ENCODE assay signal across 25 cellular contexts in the genomic region with DNA sequence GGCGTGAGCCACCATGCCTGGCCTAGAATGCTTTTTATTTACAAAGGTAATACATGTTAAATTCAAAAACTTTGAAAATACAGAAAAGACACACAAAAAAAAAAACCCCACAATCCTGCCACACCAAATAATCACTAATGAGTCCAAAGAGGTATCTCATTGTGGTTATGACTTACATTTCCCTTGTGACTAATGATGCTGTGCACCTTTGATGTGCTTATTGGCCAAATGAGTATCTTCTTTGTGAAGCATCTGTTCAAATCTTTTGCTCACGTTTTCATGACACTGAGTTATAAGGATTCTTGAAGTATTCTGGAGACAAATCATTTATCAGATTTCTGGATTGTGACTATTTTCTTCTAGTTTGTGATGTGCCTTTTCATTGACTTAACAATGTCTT. TPM values are rescaled to one million over a fixed set of nuclear protein-coding genes. Genes with fewer than 3 reads are reported as not detected.
A peak's percentile ranks its signal among the peaks of the same experiment; 100 is the strongest.
DNase-seq lines count a peak whose midpoint lies in the region; ATAC-seq, FAIRE-seq and TF ChIP-seq lines count a peak whose summit lies in the region.
"Had no signal": no experiment of that assay in that cellular context is flagged by ENCODE, and none has a peak within 500 bp of the region (broad histone marks: within the 10 kb centered on the region; RNA-seq: fewer than 3 reads in every experiment).

No MANE protein-coding gene starts in this region.

- H3K36me3 ChIP-seq in GM12878 (ENCODE audit: control insufficient read depth in 2 of 2, insufficient read depth in 2 of 2, low read length in 1 of 2), result no peaks in the 10 kb centered on the region
- H3K36me3 ChIP-seq: BLaER1 treated with 17β-estradiol and CSF1 and Interleukin-3, amounts not matched to agents 10 nM and 100 nM had no signal

- POLR2A ChIA-PET in GM12878 (lab: Charles Lee), result no interaction called here

- H3K27ac ChIP-seq in GM12878 (ENCODE audit: control insufficient read depth, insufficient read depth), result no peak overlapping the region
- H3K27ac ChIP-seq: BLaER1 treated with 17β-estradiol and CSF1 and Interleukin-3, amounts not matched to agents 10 nM and 100 nM; HL-60 had no signal

- no peak overlapping the region for H3K4me3 Mint-ChIP-seq in activated T-cell treated with anti-CD3 and anti-CD28 coated beads, Interleukin-2, amount 50 U/mL, for 24 hours
- H3K4me3 Mint-ChIP-seq: B cell; CD8-positive, alpha-beta T cell; GM23338; IgD-negative memory B cell had no signal

- H3K27ac Mint-ChIP-seq in activated T-cell treated with anti-CD3 and anti-CD28 coated beads, Interleukin-2, amount 50 U/mL, for 24 hours, result peak overlapping the region; percentile 7
- H3K27ac Mint-ChIP-seq: B cell; CD8-positive, alpha-beta T cell; GM23338; IgD-negative memory B cell had no signal

- H3K4me1 Mint-ChIP-seq in activated T-cell treated with anti-CD3 and anti-CD28 coated beads, Interleukin-2, amount 50 U/mL, for 24 hours (ENCODE audit: low read depth), result no peaks in the 10 kb centered on the region
- H3K4me1 Mint-ChIP-seq: B cell, GM23338, IgD-negative memory B cell had no signal

- no peaks in the 10 kb centered on the region for H3K79me2 ChIP-seq in GM12878 (ENCODE audit: control insufficient read depth, insufficient read depth, low read length)

- ATAC-seq in GM12878 (no peak), Right ventricle myocardium superior (ENCODE audit: poor library complexity) (no peak)
- ATAC-seq: CD8-positive, alpha-beta T cell; GM23338 had no signal

- RAD21 ChIA-PET in GM12878 (lab: Charles Lee; ENCODE audit: unreplicated experiment), result no interaction called here

- no peak for TF ChIP-seq CTCF in GM12878 (IDR thresholded peaks at IDR 0.05 in 2 of 3, conservative IDR thresholded peaks at IDR 0.05 in 1 of 3; ENCODE audit: control insufficient read depth in 2 of 3, extremely low read depth in 1 of 3, insufficient read depth in 1 of 3, low read depth in 3 of 3, low read length in 3 of 3)
- no peak for TF ChIP-seq CTCF in fibroblast of mammary gland (conservative IDR thresholded peaks at IDR 0.05; ENCODE audit: control insufficient read depth, insufficient read depth, low read depth, low read length)

- in situ Hi-C loops in GM12878 (cut with MboI), result no loop called here

- SMC1A ChIA-PET in GM12878 (lab: Charles Lee; ENCODE audit: uncharacterized antibody, unreplicated experiment), result no interaction called here

- H3K4me2 ChIP-seq in GM12878 (ENCODE audit: control insufficient read depth, insufficient read depth), result no peak overlapping the region
- H3K4me2 ChIP-seq: BLaER1 treated with 17β-estradiol and CSF1 and Interleukin-3, amounts not matched to agents 10 nM and 100 nM; GM23338 had no signal

- no peak overlapping the region for H3K9ac ChIP-seq in GM12878 (ENCODE audit: control insufficient read depth, insufficient read depth, low read length)
- H3K9ac ChIP-seq: BLaER1 treated with 17β-estradiol and CSF1 and Interleukin-3, amounts not matched to agents 10 nM and 100 nM had no signal

- no peak overlapping the region for H2AFZ ChIP-seq in GM12878 (ENCODE audit: control insufficient read depth, low read depth, low read length)
- H2AFZ ChIP-seq: GM23338 had no signal

- WGBS in GM12878 (ENCODE audit: insufficient coverage, insufficient replicate concordance, low lambda C conversion rate, missing lambda C conversion rate), result 3% methylated on average over 2 of the region's 2 CpGs

- H3K9me3 Mint-ChIP-seq in activated T-cell treated with anti-CD3 and anti-CD28 coated beads, Interleukin-2, amount 50 U/mL, for 24 hours, result no peaks in the 10 kb centered on the region
- H3K9me3 Mint-ChIP-seq: CD8-positive, alpha-beta T cell; GM23338; IgD-negative memory B cell had no signal

- peaks cover 7% of the 10 kb centered on the region for H3K27me3 Mint-ChIP-seq in activated T-cell treated with anti-CD3 and anti-CD28 coated beads, Interleukin-2, amount 50 U/mL, for 24 hours
- H3K27me3 Mint-ChIP-seq: IgD-negative memory B cell had no signal

- H3K36me3 Mint-ChIP-seq in activated T-cell treated with anti-CD3 and anti-CD28 coated beads, Interleukin-2, amount 50 U/mL, for 24 hours (ENCODE audit: low read depth), result no peaks in the 10 kb centered on the region
- H3K36me3 Mint-ChIP-seq: CD8-positive, alpha-beta T cell had no signal

- no peak for TF ChIP-seq POLR2A in GM12878 (IDR thresholded peaks at IDR 0.05; ENCODE audit: low read depth, low read length)

- DNase-seq in activated T-cell treated with anti-CD3 and anti-CD28 coated beads, Interleukin-2, amount 50 U/mL, for 24 hours, result no peak
- DNase-seq in activated T-cell treated with anti-CD3 and anti-CD28 coated beads for 4 hours (no peak), HT1080 (ENCODE audit: low read depth) (peak; percentile 24), GM12878 (ENCODE audit: low read depth, low spot score) (no peak), fibroblast of mammary gland (ENCODE audit: low read depth) (peak; percentile 5), Right ventricle myocardium superior (no peak), LoVo (ENCODE audit: low spot score) (no peak)
- no peak for DNase-seq in activated CD8-positive, alpha-beta memory T cell treated with anti-CD3 and anti-CD28 coated beads, Interleukin-2, amount 50 U/mL, for 48 hours
- DNase-seq: 8988T; Calu3; CD8-positive, alpha-beta T cell; DMS79 treated with DMSO at 0.1 percent for 48 hours; HCEC 1CT had no signal

- no peak for TF ChIP-seq EP300 in GM12878 (IDR thresholded peaks at IDR 0.05; ENCODE audit: borderline replicate concordance in 1 of 2, control insufficient read depth in 1 of 2, low read depth in 2 of 2, low read length in 2 of 2)

- no peaks in the 10 kb centered on the region for H3K27me3 ChIP-seq in GM12878 (replicated peaks in 1 of 2; ENCODE audit: control insufficient read depth in 2 of 2, insufficient read depth in 2 of 2, low read length in 1 of 2)
- H3K27me3 ChIP-seq: BLaER1 treated with 17β-estradiol and CSF1 and Interleukin-3, amounts not matched to agents 10 nM and 100 nM had no signal

- intact Hi-C loops in GM12878 (cut with micrococcal nuclease; ENCODE audit: unreplicated experiment) (no loop called here), Right ventricle myocardium superior (cut with DNase I) (no loop called here)

- H4K20me1 ChIP-seq in GM12878 (ENCODE audit: control insufficient read depth, insufficient read depth), result no peaks in the 10 kb centered on the region
- H4K20me1 ChIP-seq: BLaER1 treated with 17β-estradiol and CSF1 and Interleukin-3, amounts not matched to agents 10 nM and 100 nM had no signal

- BruUV-seq in GM12878 (replicated peaks; lab: Mats Ljungman, UMichigan), result no TSS peak

- CTCF ChIA-PET in GM12878 (lab: Yijun Ruan, JAX), result no interaction called here

- H3K4me3 ChIP-seq in GM12878 (no peak overlapping the region), fibroblast of mammary gland (ENCODE audit: control insufficient read depth, low read depth, low read length) (no peak overlapping the region)
- H3K4me3 ChIP-seq: BLaER1 treated with 17β-estradiol and CSF1 and Interleukin-3, amounts not matched to agents 10 nM and 100 nM; GM23338 had no signal

- no peak for FAIRE-seq in GM12878 (lab: Jason Lieb, UNC)
- FAIRE-seq: G401.6, GM12892, GM18507, H54, HTR-8/SVneo had no signal

- no peaks in the 10 kb centered on the region for H3K9me3 ChIP-seq in GM12878 (replicated peaks; ENCODE audit: control insufficient read depth, insufficient read depth, low read length)
- H3K9me3 ChIP-seq: BLaER1 treated with 17β-estradiol and CSF1 and Interleukin-3, amounts not matched to agents 10 nM and 100 nM had no signal

- H3K4me1 ChIP-seq in GM12878 (ENCODE audit: control insufficient read depth, insufficient read depth, low read length), result no peaks in the 10 kb centered on the region

- no peak for TF ChIP-seq RAD21 in GM12878 (IDR thresholded peaks at IDR 0.05; ENCODE audit: insufficient read depth, low read depth, low read length)

RNA-seq across cellular contexts. Expression of a gene that starts 6.4 kb away (rescaled TPM):
- not detected in 2 replicates for total RNA-seq in HT1080 (2014; rRNA removed; shearing (Covaris generic))
- 0.03 TPM in 1 of 2 replicates, not detected in the other for polyA plus RNA-seq in HT1080 (2015; cell fraction: cytosol; rRNA removed)
- not detected in 2 replicates for polyA plus RNA-seq in HT1080 (2015; cell fraction: nucleus; rRNA removed)
- 0.21 and 0.22 TPM in 2 replicates for total RNA-seq in GM12878 (2013; cell fraction: nucleolus; rRNA removed)
- 0.33 and 0.45 TPM in 2 replicates for total RNA-seq in GM12878 (2014; rRNA removed)
- total RNA-seq in GM12878 (2014; rRNA removed; fragmentation: Illumina TruSeq; extraction: Trizol), result 0.51 and 0.58 TPM in 2 replicates
- 0.40 and 0.54 TPM in 2 replicates for total RNA-seq in GM12878 (2021)
- polyA plus RNA-seq in GM12878 (2011; ENCODE audit: low read depth), result 0.43 TPM
- polyA plus RNA-seq in GM12878 (2011; rRNA removed), result 0.01 and 0.03 TPM in 2 replicates
- polyA plus RNA-seq in GM12878 (2011; cell fraction: cytosol; rRNA removed), result 0.01 TPM in 1 of 2 replicates, not detected in the other
- not detected in 2 replicates for polyA plus RNA-seq in GM12878 (2011; cell fraction: nucleus; rRNA removed)
- polyA plus RNA-seq in GM12878 (2012), result 0.53 and 0.56 TPM in 2 replicates
- 0.38 and 0.54 TPM in 2 replicates for polyA plus RNA-seq in GM12878 (2014; fragmentation: Illumina TruSeq; extraction: Trizol)
- polyA plus RNA-seq in GM12878 (2014; fragmentation: Nextera tagmentation; extraction: Ambion mirVana), result under 1 TPM; 0.26 to 0.40 TPM
- polyA plus RNA-seq in GM12878 (2014; rRNA removed), result 0.18 and 0.41 TPM in 2 replicates
- under 1 TPM; 0.09 to 0.40 TPM for polyA plus RNA-seq in GM12878 (2016; fragmentation: Nextera tagmentation; extraction: Ambion mirVana)
- polyA minus RNA-seq in GM12878 (2011; rRNA and poly(A)+ RNA removed), result not detected in 2 replicates
- polyA minus RNA-seq in GM12878 (2011; cell fraction: cytosol; rRNA and poly(A)+ RNA removed), result not detected in 2 replicates
- not detected in 2 replicates for polyA minus RNA-seq in GM12878 (2011; cell fraction: nucleus; rRNA and poly(A)+ RNA removed)
- 1.1 TPM for total RNA-seq in Right ventricle myocardium superior
- total RNA-seq: A673; Calu3; CD8-positive, alpha-beta T cell; GM23338 had no signal
- polyA plus RNA-seq: AG04450 had no signal

RNA-seq across cellular contexts. Expression of a gene that starts 6.6 kb away (rescaled TPM):
- total RNA-seq in HT1080 (2014; rRNA removed; shearing (Covaris generic)), result 8.7 and 14.1 TPM in 2 replicates
- polyA plus RNA-seq in HT1080 (2015; cell fraction: cytosol; rRNA removed), result 23.6 and 26.5 TPM in 2 replicates
- polyA plus RNA-seq in HT1080 (2015; cell fraction: nucleus; rRNA removed), result 17.2 and 33.0 TPM in 2 replicates
- total RNA-seq in GM12878 (2013; cell fraction: nucleolus; rRNA removed), result 33.2 and 38.3 TPM in 2 replicates
- total RNA-seq in GM12878 (2014; rRNA removed) (7.7 and 10.8 TPM in 2 replicates), GM12878 (2014; rRNA removed; fragmentation: Illumina TruSeq; extraction: Trizol) (10.4 and 13.9 TPM in 2 replicates), GM12878 (2021) (28.1 and 31.4 TPM in 2 replicates), Right ventricle myocardium superior (67.5 TPM)
- 12.9 TPM for polyA plus RNA-seq in GM12878 (2011; ENCODE audit: low read depth)
- polyA plus RNA-seq in GM12878 (2011; rRNA removed) (16.4 and 34.6 TPM in 2 replicates), GM12878 (2014; fragmentation: Illumina TruSeq; extraction: Trizol) (10.8 and 15.0 TPM in 2 replicates), GM12878 (2014; fragmentation: Nextera tagmentation; extraction: Ambion mirVana) (10 to 100 TPM in 1 of 2 experiments, 1 to 10 TPM in 1; 2.8 to 11.4 TPM), GM12878 (2014; rRNA removed) (6.7 and 10.6 TPM in 2 replicates), GM12878 (2016; fragmentation: Nextera tagmentation; extraction: Ambion mirVana) (10 to 100 TPM; 57.0 to 60.4 TPM)
- polyA plus RNA-seq in GM12878 (2011; cell fraction: cytosol; rRNA removed), result 2.2 and 3.5 TPM in 2 replicates
- polyA plus RNA-seq in GM12878 (2011; cell fraction: nucleus; rRNA removed), result 2.0 and 3.7 TPM in 2 replicates
- 16.4 and 17.8 TPM in 2 replicates for polyA plus RNA-seq in GM12878 (2012)
- 2.0 and 4.4 TPM in 2 replicates for polyA minus RNA-seq in GM12878 (2011; rRNA and poly(A)+ RNA removed)
- 2.5 and 3.7 TPM in 2 replicates for polyA minus RNA-seq in GM12878 (2011; cell fraction: cytosol; rRNA and poly(A)+ RNA removed)
- 1.8 and 4.0 TPM in 2 replicates for polyA minus RNA-seq in GM12878 (2011; cell fraction: nucleus; rRNA and poly(A)+ RNA removed)

Comparison
In these comparisons a context has a peak if more than half of its experiments do, and no peak if none do; other contexts are left out.
1. DNase-seq: peak in HT1080 (single experiment) and fibroblast of mammary gland (single experiment); none in activated T-cell treated with anti-CD3 and anti-CD28 coated beads, Interleukin-2, amount 50 U/mL, for 24 hours (single experiment), activated T-cell treated with anti-CD3 and anti-CD28 coated beads for 4 hours (single experiment), GM12878 (single experiment), Right ventricle myocardium superior (single experiment), LoVo (single experiment) and activated CD8-positive, alpha-beta memory T cell treated with anti-CD3 and anti-CD28 coated beads, Interleukin-2, amount 50 U/mL, for 48 hours (single experiment).